Comparison of ENCODE assay signal across 1 cellular context in genomic region chr5:110651507-110651906, GRCh38.
TF ChIP-seq lines count a peak whose summit lies in the region.

No MANE protein-coding gene starts in this region.

TF ChIP-seq in SK-N-SH, 30 proteins besides CTCF, POLR2A, EP300 and RAD21 (continued from another document):
- TF ChIP-seq IRF3 (IDR thresholded peaks at IDR 0.05; ENCODE audit: low read depth, low read length) (no peak), YY1 (IDR thresholded peaks at IDR 0.05; ENCODE audit: low read depth) (no peak), FOXM1 (IDR thresholded peaks at IDR 0.05; ENCODE audit: low read depth) (no peak), USF2 (IDR thresholded peaks at IDR 0.05; ENCODE audit: borderline replicate concordance, low read depth, low read length) (no peak), SMC3 (IDR thresholded peaks at IDR 0.05; ENCODE audit: low read depth, low read length) (no peak), TEAD4 (IDR thresholded peaks at IDR 0.05; ENCODE audit: borderline replicate concordance, insufficient read depth) (no peak), REST (IDR thresholded peaks at IDR 0.05; ENCODE audit: low read depth, low read length) (no peak)
